22 cellular contexts compared by ENCODE assay signal in genomic region chr19:35461788-35462187, GRCh38. TPM values are rescaled to one million over a fixed set of nuclear protein-coding genes. Genes with fewer than 3 reads are reported as not detected.
"Had no signal": no experiment of that assay in that cellular context is flagged by ENCODE, and none has a peak within 500 bp of the region (broad histone marks: within the 10 kb centered on the region; RNA-seq: fewer than 3 reads in every experiment).

No MANE protein-coding gene starts in this region.

RNA-seq across cellular contexts. Expression of gene FFAR2, which starts 13.7 kb away (rescaled TPM):
- total RNA-seq: endothelial cell of umbilical vein, epithelial cell of proximal tubule, fibroblast of lung, foreskin keratinocyte, kidney epithelial cell, lung microvascular endothelial cell, mesothelial cell of epicardium, renal cortical epithelial cell had no signal

RNA-seq across cellular contexts. Expression of gene KRTDAP, which starts 28.5 kb away (rescaled TPM):
- total RNA-seq: endothelial cell of umbilical vein, epithelial cell of proximal tubule, esophagus muscularis mucosa, fibroblast of lung, gastroesophageal sphincter, heart left ventricle, kidney epithelial cell, left cardiac atrium, left lung, lung microvascular endothelial cell, mucosa of descending colon, occipital lobe, psoas muscle, renal cortical epithelial cell, right cardiac atrium, sigmoid colon, skeletal muscle tissue, transverse colon, upper lobe of right lung, uterus had no signal

RNA-seq across cellular contexts. Expression of gene DMKN, which starts 51.7 kb away (rescaled TPM):
- total RNA-seq: endothelial cell of umbilical vein, lung microvascular endothelial cell, skeletal muscle tissue had no signal
